Comparison of ENCODE assay signal across 8 cellular contexts in the genomic region with DNA sequence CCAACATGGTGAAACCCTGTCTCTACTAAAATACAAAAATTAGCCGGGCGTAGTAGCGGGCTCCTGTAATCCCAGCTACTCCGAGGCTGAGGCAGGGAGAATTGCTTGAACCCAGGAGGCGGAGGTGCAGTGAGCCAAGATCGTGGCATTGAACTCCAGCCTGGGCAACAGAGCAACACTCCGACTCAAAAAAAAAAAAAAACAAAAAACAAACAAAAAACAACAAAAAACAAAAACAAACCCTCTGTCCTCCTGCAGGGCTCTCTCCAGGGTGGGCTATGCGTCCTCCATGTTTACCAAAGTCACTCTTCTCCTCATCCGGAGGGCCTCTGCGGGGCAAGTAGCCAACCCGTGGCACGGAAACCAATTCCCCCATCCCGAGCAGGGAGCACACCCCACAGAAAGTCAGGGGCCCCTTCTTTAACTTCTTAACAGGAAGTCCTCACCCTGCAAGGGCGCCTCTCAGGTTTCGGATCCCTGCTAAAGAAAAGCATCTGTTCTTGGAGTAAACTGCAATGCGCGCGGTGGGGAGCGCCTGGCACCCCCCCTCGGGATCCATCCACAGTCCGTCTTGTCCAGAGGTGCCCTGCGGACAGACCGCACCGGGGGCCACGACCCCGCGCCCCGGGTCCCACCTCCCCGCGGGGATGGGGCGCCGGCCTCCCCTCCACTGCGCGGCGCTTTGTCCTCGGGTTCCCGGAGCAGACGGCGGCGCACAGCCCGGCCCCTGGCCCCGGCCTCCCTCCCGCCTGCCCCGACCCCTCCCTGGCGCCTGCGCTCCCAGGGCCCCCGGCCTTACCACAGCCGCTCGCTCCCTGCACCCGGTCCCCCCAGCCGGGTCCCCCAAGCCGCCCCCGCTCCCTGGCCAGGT. TPM values are rescaled to one million over a fixed set of nuclear protein-coding genes. Genes with fewer than 3 reads are reported as not detected.
A peak's percentile ranks its signal among the peaks of the same experiment; 100 is the strongest.
DNase-seq lines count a peak whose midpoint lies in the region; ATAC-seq and TF ChIP-seq lines count a peak whose summit lies in the region.

No MANE protein-coding gene starts in this region.

- ATAC-seq in GM18907 (IDR thresholded peaks at IDR 0.05; ENCODE audit: unreplicated experiment) (peak; percentile 27), left lung (peak; percentile 28), HG02973 (IDR thresholded peaks at IDR 0.05; ENCODE audit: unreplicated experiment) (no peak)
- ATAC-seq in stimulated activated memory B cell treated with anti-CD40 and anti-IgM and Interleukin-4, amounts not matched to agents 10 μg/mL and 1 μg/mL and 100 μg/mL, for 72 hours: peak; percentile 58

- intact Hi-C loops in colonic mucosa (cut with DNase I): loop anchor here (10.0 kb wide), 1 partner anchor 163 kb away; no protein-coding TSS in a partner anchor
- intact Hi-C loops in left lung (cut with DNase I): no loop called here

- H3K9ac ChIP-seq in colonic mucosa (ENCODE audit: low read depth in 2 of 2, low read length in 2 of 2): peak overlapping the region; percentile 87 to 92

- H3K4me1 ChIP-seq in colonic mucosa (peaks cover 36% of the 10 kb centered on the region), left lung (peaks cover 41 to 64% of the 10 kb centered on the region in 2 donors)

- peak overlapping the region; percentile 87 for H3K4me3 Mint-ChIP-seq in stimulated activated memory B cell treated with anti-CD40 and anti-IgM and Interleukin-4, amounts not matched to agents 10 μg/mL and 1 μg/mL and 100 μg/mL, for 72 hours

- peak overlapping the region; percentile 77 for H3K27ac Mint-ChIP-seq in stimulated activated memory B cell treated with anti-CD40 and anti-IgM and Interleukin-4, amounts not matched to agents 10 μg/mL and 1 μg/mL and 100 μg/mL, for 72 hours

- peak; percentile 6 for DNase-seq in HT-29 (ENCODE audit: low spot score)
- no peak for DNase-seq in colonic mucosa
- peak in 1 of 2 donors; percentile 89 for DNase-seq in left lung
- DNase-seq in SK-N-DZ (ENCODE audit: low spot score): no peak

- H3K9me3 Mint-ChIP-seq in stimulated activated memory B cell treated with anti-CD40 and anti-IgM and Interleukin-4, amounts not matched to agents 10 μg/mL and 1 μg/mL and 100 μg/mL, for 72 hours: no peaks in the 10 kb centered on the region

- TF ChIP-seq CTCF in VCaP (conservative IDR thresholded peaks at IDR 0.05): no peak
- TF ChIP-seq CTCF in colonic mucosa (IDR thresholded peaks at IDR 0.05): no peak
- no peak for TF ChIP-seq CTCF in left lung (IDR thresholded peaks at IDR 0.05)

- H3K9me3 ChIP-seq in colonic mucosa (no peaks in the 10 kb centered on the region), left lung (no peaks in the 10 kb centered on the region)

- no peaks in the 10 kb centered on the region for H3K36me3 ChIP-seq in colonic mucosa
- H3K36me3 ChIP-seq in left lung: no peaks in the 10 kb centered on the region

- H3K4me1 Mint-ChIP-seq in stimulated activated memory B cell treated with anti-CD40 and anti-IgM and Interleukin-4, amounts not matched to agents 10 μg/mL and 1 μg/mL and 100 μg/mL, for 72 hours: peaks cover 57% of the 10 kb centered on the region

- H3K27ac ChIP-seq in VCaP (peak overlapping the region; percentile 47; the same call in 1 of the 2 replicates), colonic mucosa (peak overlapping the region; percentile 85), left lung (peak overlapping the region; percentile 81 to 83)

- no peaks in the 10 kb centered on the region for H3K27me3 ChIP-seq in colonic mucosa
- no peaks in the 10 kb centered on the region for H3K27me3 ChIP-seq in left lung

- H3K36me3 Mint-ChIP-seq in stimulated activated memory B cell treated with anti-CD40 and anti-IgM and Interleukin-4, amounts not matched to agents 10 μg/mL and 1 μg/mL and 100 μg/mL, for 72 hours: no peaks in the 10 kb centered on the region

- H3K4me3 ChIP-seq in colonic mucosa (peak overlapping the region; percentile 84), left lung (peak overlapping the region; percentile 80 to 92)

- no peaks in the 10 kb centered on the region for H3K27me3 Mint-ChIP-seq in stimulated activated memory B cell treated with anti-CD40 and anti-IgM and Interleukin-4, amounts not matched to agents 10 μg/mL and 1 μg/mL and 100 μg/mL, for 72 hours

RNA-seq across cellular contexts. Expression of a gene that starts 0.7 kb away (rescaled TPM):
- total RNA-seq in HT-29 (2014; rRNA removed; shearing (Covaris generic)): 17.1 and 18.6 TPM in 2 replicates
- total RNA-seq in colonic mucosa (10 to 100 TPM; 24.7 to 46.6 TPM), left lung (10 to 100 TPM; 25.0 to 34.1 TPM)
- polyA plus RNA-seq in SK-N-DZ (2014; cell fraction: cytosol; rRNA removed): 75.2 and 81.1 TPM in 2 replicates
- 34.0 and 34.4 TPM in 2 replicates for polyA plus RNA-seq in SK-N-DZ (2014; cell fraction: nucleus; rRNA removed)

RNA-seq across cellular contexts. Expression of a gene that starts 25.1 kb away (rescaled TPM):
- 13.5 and 23.9 TPM in 2 replicates for total RNA-seq in HT-29 (2014; rRNA removed; shearing (Covaris generic))
- total RNA-seq in colonic mucosa (10 to 100 TPM; 34.2 to 36.4 TPM), left lung (10 to 100 TPM; 27.3 to 33.5 TPM)
- 6.1 and 11.8 TPM in 2 replicates for polyA plus RNA-seq in SK-N-DZ (2014; cell fraction: cytosol; rRNA removed)
- 5.7 and 8.3 TPM in 2 replicates for polyA plus RNA-seq in SK-N-DZ (2014; cell fraction: nucleus; rRNA removed)
